Comparison of ENCODE assay signal across 38 cellular contexts in the genomic region with DNA sequence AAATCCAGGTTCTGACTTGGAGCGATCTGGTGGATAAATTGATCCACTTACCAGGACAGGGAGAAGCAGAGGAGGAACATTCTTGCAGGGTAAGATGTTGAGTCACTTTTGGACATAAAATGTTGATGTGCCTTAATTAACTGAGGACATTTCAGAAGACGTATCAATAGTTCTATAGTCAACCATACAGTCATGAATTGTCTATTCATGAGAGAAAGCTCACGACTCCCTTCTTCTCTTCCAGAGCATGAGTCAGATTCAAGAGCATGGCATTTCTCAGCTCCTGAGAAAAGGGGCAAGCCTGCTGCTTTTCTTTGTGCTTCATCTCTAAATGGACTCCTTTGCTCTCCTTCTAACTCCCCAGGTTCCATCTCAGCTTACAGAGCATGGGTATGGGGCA. TPM values are rescaled to one million over a fixed set of nuclear protein-coding genes. Genes with fewer than 3 reads are reported as not detected.
"Had no signal": no experiment of that assay in that cellular context is flagged by ENCODE, and none has a peak within 500 bp of the region (broad histone marks: within the 10 kb centered on the region; RNA-seq: fewer than 3 reads in every experiment).

No MANE protein-coding gene starts in this region.

- ATAC-seq: activated CD4-positive, CD25-positive, alpha-beta regulatory T cell treated with anti-CD3 and anti-CD28 coated beads, Interleukin-2, amount 50 U/mL, for 24 hours; effector memory CD8-positive, alpha-beta T cell; gastroesophageal sphincter; left colon; lower lobe of right lung; mucosa of descending colon; natural killer cell treated with Interleukin-12 subunit alpha and Interleukin-12 subunit beta and Interleukin-15 and Interleukin-18, amount 100 ng/mL, for 72 hours; sciatic nerve; stimulated activated naive CD8-positive, alpha-beta T cell treated with anti-CD3 and anti-CD28 coated beads, Interleukin-15, Interleukin-2, amounts not matched to agents 100 U/mL and 50 U/mL, for 24 hours; T-helper 17 cell had no signal

- H3K9me3 Mint-ChIP-seq: brain had no signal

- H3K4me1 ChIP-seq: adrenal gland, gastroesophageal sphincter, lower lobe of right lung, prostate gland, testis, transverse colon had no signal

- H3K9me3 ChIP-seq: adrenal gland, gastroesophageal sphincter, lower lobe of right lung, mucosa of descending colon, neutrophil, ovary, prostate gland, testis, transverse colon had no signal

- H3K4me1 Mint-ChIP-seq: brain, T-helper 17 cell had no signal

- H3K27me3 ChIP-seq: adrenal gland, cardiac muscle cell, gastroesophageal sphincter, neutrophil, ovary, testis, transverse colon had no signal

- H3K36me3 ChIP-seq: adrenal gland, cardiac muscle cell, gastroesophageal sphincter, lower lobe of right lung, neutrophil, ovary, prostate gland, transverse colon, WERI-Rb-1 had no signal

- H3K27ac ChIP-seq: adrenal gland, cardiac muscle cell, gastroesophageal sphincter, lower lobe of right lung, neutrophil, ovary, prostate gland, skin epidermis, testis, transverse colon, WERI-Rb-1 had no signal

- H3K4me3 ChIP-seq: adrenal gland, cardiac muscle cell, gastroesophageal sphincter, lower lobe of right lung, mucosa of descending colon, ovary, prostate gland, skin epidermis, testis, transverse colon had no signal

- H3K4me3 Mint-ChIP-seq: activated naive CD8-positive, alpha-beta T cell; brain; effector memory CD8-positive, alpha-beta T cell; natural killer cell treated with Interleukin-12 subunit alpha and Interleukin-12 subunit beta and Interleukin-15 and Interleukin-18, amount 100 ng/mL, for 72 hours; T-helper 17 cell had no signal

- H3K36me3 Mint-ChIP-seq: activated naive CD8-positive, alpha-beta T cell; brain; natural killer cell treated with Interleukin-12 subunit alpha and Interleukin-12 subunit beta and Interleukin-15 and Interleukin-18, amount 100 ng/mL, for 72 hours had no signal

- DNase-seq: activated CD4-positive, alpha-beta T cell treated with anti-CD3 and anti-CD28 coated beads for 48 hours; activated CD4-positive, alpha-beta T cell treated with anti-CD3 and anti-CD28 coated beads, Interleukin-2, amount 50 U/mL, for 48 hours; activated CD8-positive, alpha-beta memory T cell treated with anti-CD3 and anti-CD28 coated beads for 24 hours; activated effector memory CD4-positive, alpha-beta T cell treated with Interleukin-2 at 50 U/mL for 16 hours; activated naive CD4-positive, alpha-beta T cell treated with Interleukin-2 at 50 U/mL for 16 hours; adrenal gland; aorta; cerebellar nuclear complex; cortex of kidney; effector memory CD8-positive, alpha-beta T cell; erythroblast; head of caudate nucleus; hippocampal formation; kidney; left colon; lower lobe of right lung; mesenchymal stem cell; mucosa of descending colon; ovary; retina; stimulated activated CD4-positive, alpha-beta T cell treated with anti-CD3 and anti-CD28 coated beads, Interleukin-12 subunit alpha, Interleukin-12 subunit beta, amount 100 ng/mL, for 4 hours; stimulated activated CD4-positive, alpha-beta T cell treated with anti-CD3 and anti-CD28 coated beads, Interleukin-4, amount 100 ng/mL, for 1 hour; stimulated activated naive CD8-positive, alpha-beta T cell treated with anti-CD3 and anti-CD28 coated beads, Interleukin-15, Interleukin-2, amounts not matched to agents 100 U/mL and 50 U/mL, for 24 hours; T-helper 17 cell; T1000; testis; transverse colon; WERI-Rb-1 had no signal

- H3K27ac Mint-ChIP-seq: activated naive CD8-positive, alpha-beta T cell; brain; effector memory CD8-positive, alpha-beta T cell; natural killer cell treated with Interleukin-12 subunit alpha and Interleukin-12 subunit beta and Interleukin-15 and Interleukin-18, amount 100 ng/mL, for 72 hours; T-helper 17 cell had no signal

- H3K27me3 Mint-ChIP-seq: activated naive CD8-positive, alpha-beta T cell; effector memory CD8-positive, alpha-beta T cell; natural killer cell treated with Interleukin-12 subunit alpha and Interleukin-12 subunit beta and Interleukin-15 and Interleukin-18, amount 100 ng/mL, for 72 hours; T-helper 17 cell had no signal

RNA-seq across cellular contexts. Expression of gene ADGRL4, which starts 55.7 kb away (rescaled TPM):
- total RNA-seq: natural killer cell treated with Interleukin-12 subunit alpha and Interleukin-12 subunit beta and Interleukin-15 and Interleukin-18, amount 100 ng/mL, for 72 hours; T-helper 17 cell had no signal
